In genomic region chr19:1284293-1284978, GRCh38 we compare ENCODE assay signal across 1 cellular context.
TF ChIP-seq lines count a peak whose summit lies in the region.

No MANE protein-coding gene starts in this region.

TF ChIP-seq in HepG2, 621 proteins besides CTCF, POLR2A, EP300 and RAD21 (continued from another document and continues in another):
- no peak for TF ChIP-seq ZNF142 (CRISPR knock-in tag; IDR thresholded peaks at IDR 0.05)
- peak; percentile 80; the same call in 1 of the 2 replicates for TF ChIP-seq ZBTB26 (CRISPR knock-in tag; IDR thresholded peaks at IDR 0.05; ENCODE audit: borderline replicate concordance)
- TF ChIP-seq TRIM22 (IDR thresholded peaks at IDR 0.05), result no peak
- TF ChIP-seq CREB1 (IDR thresholded peaks at IDR 0.05), result no peak
- no peak for TF ChIP-seq CREB1 (CRISPR knock-in tag; IDR thresholded peaks at IDR 0.05)
- TF ChIP-seq CCDC6 (CRISPR knock-in tag; IDR thresholded peaks at IDR 0.05), result no peak
- no peak for TF ChIP-seq PHF20 (CRISPR knock-in tag; IDR thresholded peaks at IDR 0.05)
- TF ChIP-seq GATAD2A (CRISPR knock-in tag; IDR thresholded peaks at IDR 0.05), result peak; percentile 34
- no peak for TF ChIP-seq WIZ (CRISPR knock-in tag; IDR thresholded peaks at IDR 0.05)
- peak; percentile 63 for TF ChIP-seq ATF7-NPFF (CRISPR knock-in tag; IDR thresholded peaks at IDR 0.05; ENCODE audit: low read depth)
- no peak for TF ChIP-seq ZNF556 (CRISPR knock-in tag; IDR thresholded peaks at IDR 0.05; ENCODE audit: borderline replicate concordance)
- TF ChIP-seq ZNF160 (CRISPR knock-in tag; IDR thresholded peaks at IDR 0.05), result no peak
- TF ChIP-seq ZBTB20 (CRISPR knock-in tag; IDR thresholded peaks at IDR 0.05; ENCODE audit: borderline replicate concordance, low read depth), result no peak
- TF ChIP-seq ZNF251 (CRISPR knock-in tag; IDR thresholded peaks at IDR 0.05), result 0 out of 2 replicates have a peak, but pooled peaks have one; percentile 85
- no peak for TF ChIP-seq ZBTB4 (CRISPR knock-in tag; IDR thresholded peaks at IDR 0.05; ENCODE audit: borderline replicate concordance)
- TF ChIP-seq ZNF350 (CRISPR knock-in tag; IDR thresholded peaks at IDR 0.05; ENCODE audit: borderline replicate concordance, low read depth), result no peak
- no peak for TF ChIP-seq SMAD9 (CRISPR knock-in tag; IDR thresholded peaks at IDR 0.05)
- no peak for TF ChIP-seq ZSCAN31 (CRISPR knock-in tag; IDR thresholded peaks at IDR 0.05; ENCODE audit: low read depth)
- TF ChIP-seq RFX3 (CRISPR knock-in tag; IDR thresholded peaks at IDR 0.05), result no peak
- TF ChIP-seq MED13 (CRISPR knock-in tag; IDR thresholded peaks at IDR 0.05), result no peak
- no peak for TF ChIP-seq ZNF891 (CRISPR knock-in tag; IDR thresholded peaks at IDR 0.05)
- TF ChIP-seq RELA (CRISPR knock-in tag; IDR thresholded peaks at IDR 0.05), result no peak
- TF ChIP-seq MEIS2 (CRISPR knock-in tag; IDR thresholded peaks at IDR 0.05), result no peak
- no peak for TF ChIP-seq STAT5B (CRISPR knock-in tag; IDR thresholded peaks at IDR 0.05)
- TF ChIP-seq ZNF3 (CRISPR knock-in tag; IDR thresholded peaks at IDR 0.05), result no peak
- no peak for TF ChIP-seq ZNF564 (CRISPR knock-in tag; IDR thresholded peaks at IDR 0.05)
- TF ChIP-seq CENPBD1 (CRISPR knock-in tag; IDR thresholded peaks at IDR 0.05; ENCODE audit: borderline replicate concordance, low read depth), result no peak
- no peak for TF ChIP-seq ZNF367 (CRISPR knock-in tag; IDR thresholded peaks at IDR 0.05; ENCODE audit: borderline replicate concordance)
- peak; percentile 10; the same call in 1 of the 2 replicates for TF ChIP-seq PHF21A (CRISPR knock-in tag; IDR thresholded peaks at IDR 0.05)
- no peak for TF ChIP-seq MTF1 (CRISPR knock-in tag; IDR thresholded peaks at IDR 0.05)
- no peak for TF ChIP-seq PREB (CRISPR knock-in tag; IDR thresholded peaks at IDR 0.05)
- TF ChIP-seq ZNF724P (CRISPR knock-in tag; IDR thresholded peaks at IDR 0.05; ENCODE audit: borderline replicate concordance), result 0 out of 2 replicates have a peak, but pooled peaks have one; percentile 71
- TF ChIP-seq TBL1XR1 (IDR thresholded peaks at IDR 0.05; ENCODE audit: borderline replicate concordance, low read length, partially characterized antibody), result no peak
- TF ChIP-seq GMEB1 (CRISPR knock-in tag; IDR thresholded peaks at IDR 0.05; ENCODE audit: borderline replicate concordance), result no peak
- peak; percentile 71 for TF ChIP-seq ARNT2 (CRISPR knock-in tag; IDR thresholded peaks at IDR 0.05; ENCODE audit: low read depth)
- no peak; the same call in 1 of the 2 replicates for TF ChIP-seq NR0B2 (CRISPR knock-in tag; IDR thresholded peaks at IDR 0.05)
- no peak for TF ChIP-seq TP53 (CRISPR knock-in tag; conservative IDR thresholded peaks at IDR 0.05)
- no peak for TF ChIP-seq DZIP1 (CRISPR knock-in tag; IDR thresholded peaks at IDR 0.05)
- TF ChIP-seq ZFX (CRISPR knock-in tag; IDR thresholded peaks at IDR 0.05; ENCODE audit: low read depth), result peak; percentile 59
- TF ChIP-seq RBAK (CRISPR knock-in tag; IDR thresholded peaks at IDR 0.05), result no peak
- TF ChIP-seq LRRFIP1 (CRISPR knock-in tag; conservative IDR thresholded peaks at IDR 0.05), result no peak
